Comparison of ENCODE assay signal across 9 cellular contexts in the genomic region with DNA sequence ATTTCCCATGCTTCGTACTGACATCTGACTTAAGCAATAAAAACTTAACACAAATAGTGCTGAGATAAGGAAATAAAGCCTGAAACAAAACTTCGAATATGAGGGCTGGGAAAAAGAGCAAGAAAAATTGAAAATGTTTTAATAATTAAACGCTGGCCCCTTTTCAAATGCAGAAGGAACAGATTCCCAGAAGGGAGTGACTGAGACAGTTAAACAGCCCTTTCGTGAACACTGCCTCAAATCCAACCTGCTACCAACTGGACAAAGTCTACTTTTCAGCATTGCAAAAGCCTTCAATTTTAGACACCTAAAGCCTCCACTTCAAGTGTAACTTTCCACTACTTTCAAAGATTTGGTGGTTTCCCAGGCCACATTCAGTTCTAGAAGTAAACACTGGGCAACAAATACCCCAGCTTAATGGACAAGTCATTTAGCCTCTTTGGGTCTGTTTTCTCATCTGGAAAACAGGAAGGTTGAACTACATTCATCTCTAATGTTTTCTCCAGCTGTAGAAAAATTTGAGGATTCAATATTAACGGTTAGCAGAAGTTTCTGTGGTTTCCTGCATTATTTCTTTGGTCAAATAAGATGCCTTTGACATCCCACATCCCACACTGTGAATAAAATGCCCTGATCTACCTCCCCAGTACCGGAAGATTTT. TPM values are rescaled to one million over a fixed set of nuclear protein-coding genes. Genes with fewer than 3 reads are reported as not detected.
A peak's percentile ranks its signal among the peaks of the same experiment; 100 is the strongest.
DNase-seq lines count a peak whose midpoint lies in the region; ATAC-seq and TF ChIP-seq lines count a peak whose summit lies in the region.
"Had no signal": no experiment of that assay in that cellular context is flagged by ENCODE, and none has a peak within 500 bp of the region (broad histone marks: within the 10 kb centered on the region; RNA-seq: fewer than 3 reads in every experiment).

No MANE protein-coding gene starts in this region.

- H3K4me1 Mint-ChIP-seq in WTC11, result peaks cover 35% of the 10 kb centered on the region

- H2AFZ ChIP-seq in osteoblast (ENCODE audit: low read length), result no peak overlapping the region

- no peak for TF ChIP-seq POLR2A in body of pancreas (IDR thresholded peaks at IDR 0.05)

- POLR2A ChIA-PET in WTC11 (lab: Charles Lee), result no interaction called here

- H3K4me3 Mint-ChIP-seq in WTC11, result no peak overlapping the region
- H3K4me3 Mint-ChIP-seq: neural crest cell had no signal

- DNase-seq in GM04503 (ENCODE audit: low read depth), result peak; percentile 9
- peak; percentile 22 for DNase-seq in HuH-7 (ENCODE audit: low spot score)
- no peak for DNase-seq in body of pancreas
- DNase-seq in osteoblast (ENCODE audit: insufficient read length, low spot score, missing footprints), result no peak
- DNase-seq in NCI-H2196 (lab: John Stamatoyannopoulos, UW; ENCODE audit: unreplicated experiment), result no peak
- no peak for DNase-seq in WTC11 (ENCODE audit: low spot score)

- CTCF ChIA-PET in WTC11 (lab: Charles Lee), result no interaction called here

- H3K4me2 ChIP-seq in osteoblast (ENCODE audit: insufficient read depth, low read length), result peak overlapping the region; percentile 55

- H3K27me3 ChIP-seq in body of pancreas (no peaks in the 10 kb centered on the region), osteoblast (ENCODE audit: insufficient read depth, low read length) (no peaks in the 10 kb centered on the region)

- H3K9me3 Mint-ChIP-seq in WTC11, result no peaks in the 10 kb centered on the region
- H3K9me3 Mint-ChIP-seq: neural crest cell had no signal

- no peak overlapping the region for H3K27ac Mint-ChIP-seq in WTC11

- WGBS in body of pancreas, 2 donors, result 17% methylated on average over 6 of the region's 6 CpGs

- H3K27ac ChIP-seq in body of pancreas (peak overlapping the region; percentile 48 to 79 (median 68)), osteoblast (ENCODE audit: low read depth, low read length) (peak overlapping the region; percentile 68)

- no peaks in the 10 kb centered on the region for H3K36me3 Mint-ChIP-seq in WTC11

- H3K4me3 ChIP-seq in body of pancreas (no peak overlapping the region), osteoblast (ENCODE audit: insufficient read depth, low read length) (no peak overlapping the region)

- H3K27me3 Mint-ChIP-seq in WTC11 (ENCODE audit: low read depth), result no peaks in the 10 kb centered on the region

- TF ChIP-seq CTCF in body of pancreas (IDR thresholded peaks at IDR 0.05) (no peak), osteoblast (IDR thresholded peaks at IDR 0.05; ENCODE audit: extremely low read depth, low read depth, low read length) (no peak), WTC11 (IDR thresholded peaks at IDR 0.05) (no peak)

- H3K4me1 ChIP-seq in body of pancreas (peaks cover 63% of the 10 kb centered on the region), osteoblast (ENCODE audit: insufficient read depth, low read length) (peaks cover 22% of the 10 kb centered on the region)

- no peaks in the 10 kb centered on the region for H3K9me3 ChIP-seq in body of pancreas
- H3K9me3 ChIP-seq in osteoblast (ENCODE audit: low read depth, low read length), result no peaks in the 10 kb centered on the region

- peaks cover 3% of the 10 kb centered on the region for H4K20me1 ChIP-seq in osteoblast (ENCODE audit: insufficient read depth, low read length)

- H3K36me3 ChIP-seq in body of pancreas (replicated peaks in 1 of 2; ENCODE audit: insufficient read depth in 1 of 2, low read depth in 2 of 2), result no peaks in the 10 kb centered on the region
- no peaks in the 10 kb centered on the region for H3K36me3 ChIP-seq in osteoblast (ENCODE audit: insufficient read depth, low read length)

- intact Hi-C loops in body of pancreas (cut with DNase I), result no loop called here

- peak; percentile 20 for ATAC-seq in body of pancreas
- no peak for ATAC-seq in HG03139 (IDR thresholded peaks at IDR 0.05; ENCODE audit: unreplicated experiment)
- ATAC-seq in WTC11, result no peak
- no peak for ATAC-seq in HG03442 (IDR thresholded peaks at IDR 0.05; ENCODE audit: unreplicated experiment)

- H3K79me2 ChIP-seq in osteoblast (ENCODE audit: insufficient read depth, low read length), result peaks cover 36% of the 10 kb centered on the region

TF ChIP-seq in WTC11, 78 proteins besides CTCF, POLR2A, EP300 and RAD21:
- TF ChIP-seq SMAD4 (CRISPR knock-in tag; IDR thresholded peaks at IDR 0.05), result no peak
- no peak for TF ChIP-seq SOX15 (CRISPR knock-in tag; IDR thresholded peaks at IDR 0.05)
- TF ChIP-seq MYBL2 (CRISPR knock-in tag; IDR thresholded peaks at IDR 0.05), result no peak
- TF ChIP-seq, protein P1, sequence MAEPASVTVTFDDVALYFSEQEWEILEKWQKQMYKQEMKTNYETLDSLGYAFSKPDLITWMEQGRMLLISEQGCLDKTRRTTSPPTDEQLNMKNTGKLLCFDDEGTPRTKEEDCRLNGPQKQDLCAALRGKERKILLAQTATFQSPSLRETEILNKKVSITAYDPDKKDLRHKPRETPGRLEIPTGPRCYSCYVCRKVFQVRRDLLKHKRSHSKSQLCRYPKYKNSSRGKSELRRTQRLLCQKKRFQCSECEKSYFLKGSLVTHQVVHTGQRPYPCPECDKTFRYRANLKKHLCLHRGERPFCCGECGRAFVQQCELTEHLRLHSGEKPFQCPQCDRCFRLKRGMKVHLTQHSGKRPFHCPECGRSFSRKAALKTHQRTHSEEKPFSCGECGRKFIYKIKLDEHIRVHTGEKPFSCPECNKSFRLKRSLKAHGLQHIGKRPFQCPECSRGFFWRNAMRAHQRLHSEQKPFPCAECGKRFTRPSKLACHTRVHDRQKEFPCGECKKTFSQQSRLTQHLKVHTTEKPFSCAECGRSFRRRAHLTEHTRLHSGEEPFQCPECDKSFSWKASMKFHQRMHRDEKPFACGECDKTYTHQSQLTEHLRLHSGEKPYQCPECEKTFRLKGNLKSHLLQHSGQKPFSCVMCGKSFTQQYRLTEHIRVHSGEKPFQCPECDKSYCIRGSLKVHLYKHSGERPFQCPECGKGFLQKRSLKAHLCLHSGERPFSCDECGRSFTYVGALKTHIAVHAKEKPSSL (CRISPR knock-in tag; conservative IDR thresholded peaks at IDR 0.05), result no peak
- no peak for TF ChIP-seq FOXJ3 (CRISPR knock-in tag; IDR thresholded peaks at IDR 0.05; ENCODE audit: borderline replicate concordance)
- no peak for TF ChIP-seq ZNF263 (CRISPR knock-in tag; IDR thresholded peaks at IDR 0.05; ENCODE audit: low read depth)
- TF ChIP-seq, protein P2, sequence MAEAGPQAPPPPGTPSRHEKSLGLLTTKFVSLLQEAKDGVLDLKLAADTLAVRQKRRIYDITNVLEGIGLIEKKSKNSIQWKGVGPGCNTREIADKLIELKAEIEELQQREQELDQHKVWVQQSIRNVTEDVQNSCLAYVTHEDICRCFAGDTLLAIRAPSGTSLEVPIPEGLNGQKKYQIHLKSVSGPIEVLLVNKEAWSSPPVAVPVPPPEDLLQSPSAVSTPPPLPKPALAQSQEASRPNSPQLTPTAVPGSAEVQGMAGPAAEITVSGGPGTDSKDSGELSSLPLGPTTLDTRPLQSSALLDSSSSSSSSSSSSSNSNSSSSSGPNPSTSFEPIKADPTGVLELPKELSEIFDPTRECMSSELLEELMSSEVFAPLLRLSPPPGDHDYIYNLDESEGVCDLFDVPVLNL (CRISPR knock-in tag; IDR thresholded peaks at IDR 0.05; ENCODE audit: borderline replicate concordance, low read depth), result no peak
- TF ChIP-seq ETV6 (CRISPR knock-in tag; IDR thresholded peaks at IDR 0.05), result no peak
- TF ChIP-seq, protein P3, sequence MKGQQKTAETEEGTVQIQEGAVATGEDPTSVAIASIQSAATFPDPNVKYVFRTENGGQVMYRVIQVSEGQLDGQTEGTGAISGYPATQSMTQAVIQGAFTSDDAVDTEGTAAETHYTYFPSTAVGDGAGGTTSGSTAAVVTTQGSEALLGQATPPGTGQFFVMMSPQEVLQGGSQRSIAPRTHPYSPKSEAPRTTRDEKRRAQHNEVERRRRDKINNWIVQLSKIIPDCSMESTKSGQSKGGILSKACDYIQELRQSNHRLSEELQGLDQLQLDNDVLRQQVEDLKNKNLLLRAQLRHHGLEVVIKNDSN (CRISPR knock-in tag; IDR thresholded peaks at IDR 0.05), result no peak
- TF ChIP-seq, protein P4, sequence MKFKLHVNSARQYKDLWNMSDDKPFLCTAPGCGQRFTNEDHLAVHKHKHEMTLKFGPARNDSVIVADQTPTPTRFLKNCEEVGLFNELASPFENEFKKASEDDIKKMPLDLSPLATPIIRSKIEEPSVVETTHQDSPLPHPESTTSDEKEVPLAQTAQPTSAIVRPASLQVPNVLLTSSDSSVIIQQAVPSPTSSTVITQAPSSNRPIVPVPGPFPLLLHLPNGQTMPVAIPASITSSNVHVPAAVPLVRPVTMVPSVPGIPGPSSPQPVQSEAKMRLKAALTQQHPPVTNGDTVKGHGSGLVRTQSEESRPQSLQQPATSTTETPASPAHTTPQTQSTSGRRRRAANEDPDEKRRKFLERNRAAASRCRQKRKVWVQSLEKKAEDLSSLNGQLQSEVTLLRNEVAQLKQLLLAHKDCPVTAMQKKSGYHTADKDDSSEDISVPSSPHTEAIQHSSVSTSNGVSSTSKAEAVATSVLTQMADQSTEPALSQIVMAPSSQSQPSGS (CRISPR knock-in tag; IDR thresholded peaks at IDR 0.05; ENCODE audit: borderline replicate concordance, low read depth), result no peak

RNA-seq across cellular contexts. Expression of a gene that starts 11.8 kb away (rescaled TPM):
- 10 to 100 TPM; 11.9 to 17.8 TPM for total RNA-seq in body of pancreas
- 15.2 and 15.6 TPM in 2 replicates for total RNA-seq in osteoblast
- total RNA-seq in WTC11 (2021), result 26.6 to 30.3 TPM (median 27.8 TPM) in 3 replicates

Comparison
In these comparisons a context has a peak if more than half of its experiments do, and no peak if none do; other contexts are left out.
1. DNase-seq: peak in GM04503 (single experiment) and HuH-7 (single experiment); none in body of pancreas (0 of 4), osteoblast (single experiment), NCI-H2196 (single experiment) and WTC11 (single experiment).